16 cellular contexts compared by ENCODE assay signal in the genomic region with DNA sequence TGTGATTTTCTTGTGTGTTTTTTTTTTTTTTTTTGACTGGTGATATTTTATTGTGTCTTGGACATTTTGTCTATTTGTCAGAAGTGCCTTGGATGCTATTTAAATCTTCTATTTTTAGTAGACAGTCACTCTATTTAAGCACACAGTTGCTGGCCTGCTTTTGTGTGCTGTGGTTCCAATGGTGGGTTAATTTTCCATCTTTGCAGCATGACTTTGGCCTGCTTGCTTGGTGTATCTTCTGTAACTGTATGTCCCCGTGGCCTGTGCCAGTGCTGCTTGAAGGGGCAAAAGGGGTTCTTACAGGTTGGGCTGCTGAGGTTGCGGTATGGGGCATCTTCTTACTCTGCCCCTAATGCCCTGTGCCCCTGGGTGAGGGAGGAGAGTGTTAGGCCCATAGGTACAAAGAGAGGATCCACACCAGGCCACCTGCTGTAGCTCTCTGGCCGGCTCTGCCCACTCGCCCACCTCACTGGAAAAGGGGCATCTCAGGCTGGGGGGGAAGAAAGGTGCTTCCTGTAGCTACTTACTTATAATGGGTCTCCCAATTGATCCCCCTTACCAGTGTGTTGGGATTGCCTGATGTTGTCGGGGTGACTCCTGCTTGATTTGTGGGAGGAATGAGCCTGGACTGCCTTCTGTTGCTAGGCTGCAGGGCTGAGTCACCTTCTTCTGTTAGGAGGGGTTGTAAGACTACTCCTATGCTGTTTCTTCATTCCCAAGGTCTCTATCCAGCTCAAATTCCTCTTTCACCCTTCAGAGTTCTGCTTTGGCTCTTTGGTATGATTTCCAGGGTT.
DNase-seq lines count a peak whose midpoint lies in the region; ATAC-seq and TF ChIP-seq lines count a peak whose summit lies in the region.
"Had no signal": no experiment of that assay in that cellular context is flagged by ENCODE, and none has a peak within 500 bp of the region (broad histone marks: within the 10 kb centered on the region; RNA-seq: fewer than 3 reads in every experiment).

No MANE protein-coding gene starts in this region.

- intact Hi-C loops in HCT116 (cut with micrococcal nuclease): no loop called here

- no peak for TF ChIP-seq POLR2A in HCT116 (IDR thresholded peaks at IDR 0.05; ENCODE audit: borderline replicate concordance, extremely low read depth, insufficient read depth, insufficient read length)

- H3K4me1 ChIP-seq in HCT116 (ENCODE audit: control insufficient read depth in 1 of 2, insufficient read depth in 2 of 2, low read length in 2 of 2): peaks cover 4 to 18% of the 10 kb centered on the region in 2 experiments; a peak in 3 of 4 replicates
- H3K4me1 ChIP-seq: prostate gland had no signal

- H3K27ac ChIP-seq in HCT116 (ENCODE audit: low read depth, low read length): no peak overlapping the region
- H3K27ac ChIP-seq: BLaER1, prostate gland had no signal

- TF ChIP-seq CTCF in HCT116 (IDR thresholded peaks at IDR 0.05 in 2 of 3, conservative IDR thresholded peaks at IDR 0.05 in 1 of 3; ENCODE audit: borderline replicate concordance in 1 of 3, insufficient read depth in 1 of 3, low read depth in 2 of 3, low read length in 2 of 3) (no peak), astrocyte of the spinal cord (IDR thresholded peaks at IDR 0.05; ENCODE audit: low read depth, low read length) (no peak), foreskin fibroblast (IDR thresholded peaks at IDR 0.05; ENCODE audit: low read depth, low read length) (no peak)

- no peak overlapping the region for H2AFZ ChIP-seq in HCT116 (ENCODE audit: low read depth, low read length, poor library complexity, severe bottlenecking)

- 0 out of 2 replicates have a peak, but pooled peaks cover 8% of the 10 kb centered on the region for H3K27me3 ChIP-seq in HCT116 (ENCODE audit: insufficient read depth, low read length)
- H3K27me3 ChIP-seq in H7 (ENCODE audit: control insufficient read depth, insufficient read depth, low read length): no peaks in the 10 kb centered on the region
- H3K27me3 ChIP-seq: BLaER1 had no signal

- CTCF ChIA-PET in HCT116 (lab: Charles Lee): no interaction called here

- RAD21 ChIA-PET in HCT116 (lab: Charles Lee; ENCODE audit: low non-redundant PET in 1 of 2, low total read pairs in 2 of 2, uncharacterized antibody in 2 of 2, unreplicated experiment in 2 of 2): interaction anchor here in 1 of 2 experiments (0.6 kb wide), 1 partner anchor 403 kb away, joined by 3 read pairs; no protein-coding TSS in a partner anchor

- peak; percentile 91 for ATAC-seq in HCT116

- no peak overlapping the region for H3K4me3 ChIP-seq in HCT116 (replicated peaks in 1 of 2; ENCODE audit: low read depth in 1 of 2, low read length in 2 of 2)
- no peak overlapping the region for H3K4me3 ChIP-seq in astrocyte of the spinal cord (ENCODE audit: low read depth, low read length)
- H3K4me3 ChIP-seq in foreskin fibroblast (ENCODE audit: low read depth in 1 of 2, low read length in 2 of 2): no peak overlapping the region
- H3K4me3 ChIP-seq in H7 (ENCODE audit: insufficient read depth, low read depth, low read length): no peak overlapping the region
- H3K4me3 ChIP-seq: BLaER1, prostate gland had no signal

- no peaks in the 10 kb centered on the region for H4K20me1 ChIP-seq in HCT116 (ENCODE audit: insufficient read depth)
- H4K20me1 ChIP-seq: BLaER1 had no signal

- BruUV-seq in HCT116 (replicated peaks; lab: Mats Ljungman, UMichigan): no TSS peak

- H3K79me2 ChIP-seq in HCT116 (ENCODE audit: insufficient read depth, low read length): no peaks in the 10 kb centered on the region

- in situ Hi-C loops in astrocyte of the spinal cord (cut with HindIII; ENCODE audit: low sequenced_read_pairs): no loop called here

- H3K36me3 ChIP-seq in HCT116 (ENCODE audit: control insufficient read depth in 1 of 2, insufficient read depth in 2 of 2, low read length in 2 of 2): no peaks in the 10 kb centered on the region
- H3K36me3 ChIP-seq in H7 (replicated peaks; ENCODE audit: control insufficient read depth, insufficient read depth, low read length): no peaks in the 10 kb centered on the region
- H3K36me3 ChIP-seq: BLaER1, prostate gland had no signal

- no peaks in the 10 kb centered on the region for H3K9me3 ChIP-seq in HCT116 (ENCODE audit: control insufficient read depth in 1 of 2, insufficient read depth in 1 of 2, low read depth in 1 of 2, low read length in 2 of 2)
- H3K9me3 ChIP-seq: prostate gland had no signal

- no peak overlapping the region for H3K9ac ChIP-seq in HCT116 (ENCODE audit: low read length)
- H3K9ac ChIP-seq: BLaER1 had no signal

- H3K9me2 ChIP-seq in HCT116 (ENCODE audit: insufficient read depth): no peaks in the 10 kb centered on the region

- DNase-seq in HCT116 (ENCODE audit: low read depth, low spot score) (peak; percentile 50), astrocyte of the spinal cord (ENCODE audit: low read depth, low spot score) (peak; percentile 4), foreskin fibroblast (peak; percentile 5 to 22), occipital lobe (lab: John Stamatoyannopoulos, UW) (peak; percentile 45), NAMALWA (ENCODE audit: low spot score) (no peak), T-helper 2 cell (no peak), NCI-H1048 (lab: John Stamatoyannopoulos, UW) (no peak), H7 (no peak)
- DNase-seq: activated T-cell treated with anti-CD3 and anti-CD28 coated beads, Interleukin-2, amount 50 U/mL, for 48 hours; DMS53; NCI-H1694 treated with DMSO at 0.1 percent for 48 hours; NCI-H774; RPMI8226; stimulated activated CD4-positive, alpha-beta T cell treated with anti-CD3 and anti-CD28 coated beads, Interleukin-2, amount 100 ng/mL, for 24 hours had no signal

- TF ChIP-seq RAD21 in HCT116 (IDR thresholded peaks at IDR 0.05; ENCODE audit: low read depth): no peak

- H3K4me2 ChIP-seq in HCT116 (ENCODE audit: low read length): peak overlapping the region; percentile 36
- H3K4me2 ChIP-seq: BLaER1 had no signal

- POLR2A ChIA-PET in HCT116 (lab: Charles Lee): no interaction called here

TF ChIP-seq in HCT116, 20 proteins besides CTCF, POLR2A, EP300 and RAD21:
- TF ChIP-seq FOSL1 (IDR thresholded peaks at IDR 0.05; ENCODE audit: low read depth) (peak; percentile 72), JUND (IDR thresholded peaks at IDR 0.05) (peak; percentile 68), SIN3A (IDR thresholded peaks at IDR 0.05; ENCODE audit: low read depth) (no peak)

Comparison
In these comparisons a context has a peak if more than half of its experiments do, and no peak if none do; other contexts are left out.
1. DNase-seq: peak in HCT116 (single experiment), astrocyte of the spinal cord (single experiment), foreskin fibroblast (2 of 2) and occipital lobe (single experiment); none in NAMALWA (single experiment), T-helper 2 cell (0 of 5), NCI-H1048 (single experiment) and H7 (single experiment).